ENCODE assay signal across 21 cellular contexts in the genomic region with DNA sequence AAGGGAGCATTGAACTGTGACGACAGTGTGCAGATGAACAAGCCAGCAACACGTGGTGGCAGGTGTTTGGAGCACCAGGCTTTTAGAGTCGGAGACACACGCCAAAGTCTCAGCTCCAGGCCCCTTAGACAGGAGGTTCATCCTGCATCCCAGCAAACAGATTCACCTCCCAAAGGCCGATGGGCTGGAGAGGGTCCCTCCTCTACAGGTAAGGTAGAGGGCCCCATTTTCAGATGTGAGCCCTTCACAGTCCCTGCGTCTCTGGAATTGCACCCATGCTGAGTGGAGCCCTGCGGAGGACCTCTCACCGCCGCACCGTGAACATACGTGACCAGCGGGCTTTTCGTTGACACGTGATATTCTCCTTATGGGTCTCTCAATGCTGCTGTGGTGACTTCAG.
DNase-seq lines count a peak whose midpoint lies in the region; ATAC-seq and TF ChIP-seq lines count a peak whose summit lies in the region.
"Had no signal": no experiment of that assay in that cellular context is flagged by ENCODE, and none has a peak within 500 bp of the region (broad histone marks: within the 10 kb centered on the region; RNA-seq: fewer than 3 reads in every experiment).

No MANE protein-coding gene starts in this region.

- H3K36me3 ChIP-seq in lower lobe of right lung, result no peaks in the 10 kb centered on the region
- H3K36me3 ChIP-seq: MG63 had no signal

- no peaks in the 10 kb centered on the region for H3K9me3 ChIP-seq in lower lobe of right lung
- H3K9me3 ChIP-seq: MG63 had no signal

- intact Hi-C loops in lower lobe of right lung (cut with DNase I), result no loop called here

- no peaks in the 10 kb centered on the region for H3K4me1 ChIP-seq in lower lobe of right lung

- TF ChIP-seq CTCF in lower lobe of right lung (IDR thresholded peaks at IDR 0.05), result no peak

- H3K4me1 Mint-ChIP-seq in stimulated activated memory B cell treated with anti-CD40 and anti-IgM and Interleukin-4, amounts not matched to agents 10 μg/mL and 1 μg/mL and 100 μg/mL, for 72 hours, result no peaks in the 10 kb centered on the region
- H3K4me1 Mint-ChIP-seq: B cell, T-cell had no signal

- ATAC-seq in lower lobe of right lung (no peak), GM18517 (IDR thresholded peaks at IDR 0.05; ENCODE audit: unreplicated experiment) (no peak)
- ATAC-seq in stimulated activated memory B cell treated with anti-CD40 and anti-IgM and Interleukin-4, amounts not matched to agents 10 μg/mL and 1 μg/mL and 100 μg/mL, for 72 hours, result no peak
- ATAC-seq: T-cell had no signal

- H3K27me3 ChIP-seq in lower lobe of right lung (ENCODE audit: low read depth), result no peaks in the 10 kb centered on the region
- H3K27me3 ChIP-seq: MG63 had no signal

- no peak overlapping the region for H3K27ac ChIP-seq in lower lobe of right lung
- H3K27ac ChIP-seq: 22Rv1 had no signal

- DNase-seq in NCI-H187 (lab: John Stamatoyannopoulos, UW) (peak; percentile 44 to 66), NCI-H187 treated with DMSO at 0.1 percent for 48 hours (lab: John Stamatoyannopoulos, UW) (no peak), COLO668 (lab: John Stamatoyannopoulos, UW; ENCODE audit: unreplicated experiment) (peak; percentile 9), NCI-H526 treated with DMSO at 0.1 percent for 48 hours (lab: John Stamatoyannopoulos, UW) (peak; percentile 49), lower lobe of right lung (peak; percentile 31), OCI-M2 (lab: John Stamatoyannopoulos, UW; ENCODE audit: unreplicated experiment) (no peak)
- DNase-seq: COR-L47, GF-D8, HCEC 1CT, IMR-90, KG1, MG63, NCI-H2081, NCI-H774, RPMI8226, SHP77, T-cell had no signal

- no peak overlapping the region for H3K4me3 ChIP-seq in lower lobe of right lung
- H3K4me3 ChIP-seq: MG63 had no signal

- H3K9me3 Mint-ChIP-seq in stimulated activated memory B cell treated with anti-CD40 and anti-IgM and Interleukin-4, amounts not matched to agents 10 μg/mL and 1 μg/mL and 100 μg/mL, for 72 hours, result peaks cover 11% of the 10 kb centered on the region

- no peak overlapping the region for H3K27ac Mint-ChIP-seq in stimulated activated memory B cell treated with anti-CD40 and anti-IgM and Interleukin-4, amounts not matched to agents 10 μg/mL and 1 μg/mL and 100 μg/mL, for 72 hours
- H3K27ac Mint-ChIP-seq: B cell, T-cell had no signal

- H3K27me3 Mint-ChIP-seq in stimulated activated memory B cell treated with anti-CD40 and anti-IgM and Interleukin-4, amounts not matched to agents 10 μg/mL and 1 μg/mL and 100 μg/mL, for 72 hours, result no peaks in the 10 kb centered on the region

- H3K4me3 Mint-ChIP-seq in stimulated activated memory B cell treated with anti-CD40 and anti-IgM and Interleukin-4, amounts not matched to agents 10 μg/mL and 1 μg/mL and 100 μg/mL, for 72 hours, result no peak overlapping the region
- H3K4me3 Mint-ChIP-seq: B cell, T-cell had no signal

- H3K36me3 Mint-ChIP-seq in stimulated activated memory B cell treated with anti-CD40 and anti-IgM and Interleukin-4, amounts not matched to agents 10 μg/mL and 1 μg/mL and 100 μg/mL, for 72 hours, result no peaks in the 10 kb centered on the region
- H3K36me3 Mint-ChIP-seq: T-cell had no signal

Comparison
In these comparisons a context has a peak if more than half of its experiments do, and no peak if none do; other contexts are left out.
1. DNase-seq: peak in NCI-H187 (2 of 2), COLO668 (single experiment), NCI-H526 treated with DMSO at 0.1 percent for 48 hours (single experiment) and lower lobe of right lung (single experiment); none in NCI-H187 treated with DMSO at 0.1 percent for 48 hours (single experiment) and OCI-M2 (single experiment).